In the genomic region with DNA sequence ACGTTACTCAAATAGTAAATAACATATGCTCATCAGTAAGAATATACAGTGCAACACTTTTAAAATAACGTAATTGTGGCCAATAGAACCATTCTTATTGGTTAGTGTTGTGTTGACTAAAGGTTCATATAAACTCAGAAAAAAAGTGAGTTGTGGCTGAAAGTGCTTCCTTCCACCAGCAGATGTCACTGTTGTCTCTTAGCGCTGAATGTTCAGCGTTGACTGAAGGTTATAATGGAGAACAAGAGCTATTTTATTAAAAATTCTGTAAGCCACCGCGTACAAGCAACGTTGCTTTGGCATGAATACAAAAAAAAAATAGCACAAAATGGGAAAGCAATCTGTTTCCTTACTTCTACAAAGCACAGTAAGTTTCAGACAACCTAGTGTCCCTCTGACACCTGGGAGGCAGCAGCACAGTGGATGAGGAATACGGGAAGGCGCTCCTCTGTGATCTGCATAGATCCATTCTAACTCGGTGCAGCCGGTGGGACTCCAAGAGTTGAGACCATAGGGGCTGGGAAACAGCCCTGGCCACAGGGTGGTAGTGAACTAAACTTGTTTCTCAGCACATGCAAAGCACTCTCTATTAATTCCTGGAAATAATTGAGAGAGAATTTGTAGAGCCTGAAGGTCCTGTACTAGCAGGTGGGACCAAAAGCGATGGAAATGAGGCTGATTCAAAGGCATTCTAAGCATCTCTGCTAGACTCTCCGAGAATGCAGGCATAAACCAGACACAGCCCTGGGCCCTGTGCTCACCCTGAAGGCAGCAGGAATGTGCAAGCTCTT, we compare ENCODE assay signal across 8 cellular contexts. TPM values are rescaled to one million over a fixed set of nuclear protein-coding genes. Genes with fewer than 3 reads are reported as not detected.
DNase-seq lines count a peak whose midpoint lies in the region; ATAC-seq and TF ChIP-seq lines count a peak whose summit lies in the region.

No MANE protein-coding gene starts in this region.

- H3K4me3 ChIP-seq in HL-60 (replicated peaks; ENCODE audit: insufficient read depth, low read length), result no peak overlapping the region
- H3K4me3 ChIP-seq in Panc1 (ENCODE audit: low read depth in 2 of 2, low read length in 2 of 2), result peak overlapping the region in 1 of 2 experiments; percentile 20; a peak in 1 of 4 replicates
- peak overlapping the region; percentile 17 for H3K4me3 ChIP-seq in kidney epithelial cell (ENCODE audit: low read depth, low read length)

- H3K27ac ChIP-seq in HL-60 (replicated peaks) (no peak overlapping the region), Panc1 (ENCODE audit: low read length) (peak overlapping the region; percentile 61)

- H3K27me3 ChIP-seq in HL-60 (ENCODE audit: insufficient read depth, poor library complexity, severe bottlenecking) (peaks cover 16% of the 10 kb centered on the region), Panc1 (ENCODE audit: control insufficient read depth, insufficient read depth, low read length) (no peaks in the 10 kb centered on the region), kidney epithelial cell (ENCODE audit: control insufficient read depth, insufficient read depth, low read length) (no peaks in the 10 kb centered on the region)

- CTCF ChIA-PET in Panc1 (lab: Charles Lee), result interaction anchor here (1.0 kb wide), 1 partner anchor 341 kb away, joined by 3 read pairs; no protein-coding TSS in a partner anchor

- H3K36me3 ChIP-seq in Panc1 (ENCODE audit: control insufficient read depth, insufficient read depth, low read length), result no peaks in the 10 kb centered on the region
- H3K36me3 ChIP-seq in kidney epithelial cell (ENCODE audit: control insufficient read depth, insufficient read depth, low read length), result no peaks in the 10 kb centered on the region

- peak; percentile 83 for TF ChIP-seq CTCF in HL-60 (IDR thresholded peaks at IDR 0.05; ENCODE audit: insufficient read depth, low read length)
- peak; percentile 81 for TF ChIP-seq CTCF in Panc1 (IDR thresholded peaks at IDR 0.05)
- TF ChIP-seq CTCF in kidney epithelial cell (IDR thresholded peaks at IDR 0.05; ENCODE audit: insufficient read depth, low read length, poor library complexity, severe bottlenecking), result peak; percentile 85

- peak; percentile 90 for ATAC-seq in GM21390 (IDR thresholded peaks at IDR 0.05; ENCODE audit: unreplicated experiment)
- peak; percentile 89 for ATAC-seq in Panc1

- intact Hi-C loops in Panc1 (cut with micrococcal nuclease; ENCODE audit: unreplicated experiment), result loop anchor here (10.0 kb wide), 1 partner anchor 327 kb away; no protein-coding TSS in a partner anchor

- DNase-seq in NCI-H2196 (lab: John Stamatoyannopoulos, UW; ENCODE audit: unreplicated experiment) (peak; percentile 41), NCI-H2196 treated with DMSO at 0.1 percent for 48 hours (lab: John Stamatoyannopoulos, UW; ENCODE audit: unreplicated experiment) (no peak), HL-60 (ENCODE audit: low read depth in 1 of 2, low spot score in 1 of 2) (peak; percentile 5 to 44), Panc1 (ENCODE audit: low read depth, low spot score) (peak; percentile 46), kidney epithelial cell (ENCODE audit: low read depth) (no peak)
- peak; percentile 17 for DNase-seq in central memory CD4-positive, alpha-beta T cell
- peak; percentile 5 for DNase-seq in stimulated activated naive CD4-positive, alpha-beta T cell treated with Interleukin-2 at 50 U/mL for 16 hours (lab: John Stamatoyannopoulos, UW)

- no peaks in the 10 kb centered on the region for H3K9me3 ChIP-seq in Panc1 (ENCODE audit: control insufficient read depth, insufficient read depth, low read depth, low read length)

- H3K4me1 ChIP-seq in Panc1 (ENCODE audit: control insufficient read depth, insufficient read depth, low read length), result peaks cover 8% of the 10 kb centered on the region

- in situ Hi-C loops in Panc1 (cut with HindIII; ENCODE audit: low pct_unique_long_range_greater_than_20kb, low sequenced_read_pairs), result no loop called here

- no TSS peak for BruUV-seq in Panc1 (replicated peaks; lab: Mats Ljungman, UMichigan)

- POLR2A ChIA-PET in Panc1 (lab: Charles Lee), result interaction anchor here (0.5 kb wide), 1 partner anchor 417 kb away, joined by 5 read pairs; no protein-coding TSS in a partner anchor

RNA-seq across cellular contexts. Expression of a gene that starts 23.9 kb away (rescaled TPM):
- total RNA-seq in Panc1 (2021; ENCODE audit: unreplicated experiment), result not detected
- not detected for polyA plus RNA-seq in Panc1 (2012; ENCODE audit: insufficient read length)
- not detected in 2 replicates for total RNA-seq in kidney epithelial cell

Comparison
In these comparisons a context has a peak if more than half of its experiments do, and no peak if none do; other contexts are left out.
1. DNase-seq: peak in NCI-H2196 (single experiment), HL-60 (2 of 2), Panc1 (single experiment), central memory CD4-positive, alpha-beta T cell (single experiment) and stimulated activated naive CD4-positive, alpha-beta T cell treated with Interleukin-2 at 50 U/mL for 16 hours (single experiment); none in NCI-H2196 treated with DMSO at 0.1 percent for 48 hours (single experiment) and kidney epithelial cell (single experiment).
2. Peak in every context shown above with its lines, with median percentiles within 50 percentile points of each other: CTCF ChIP-seq.